8 cellular contexts compared by ENCODE assay signal in genomic region chr12:41932470-41932991, GRCh38.
A peak's percentile ranks its signal among the peaks of the same experiment; 100 is the strongest.
DNase-seq lines count a peak whose midpoint lies in the region; ATAC-seq and TF ChIP-seq lines count a peak whose summit lies in the region.

No MANE protein-coding gene starts in this region.

- ATAC-seq in GM18867 (IDR thresholded peaks at IDR 0.05; ENCODE audit: unreplicated experiment) (peak; percentile 39), thoracic aorta (ENCODE audit: insufficient number of reproducible peaks, low FRiP score, low read depth) (no peak), HG03139 (IDR thresholded peaks at IDR 0.05; ENCODE audit: unreplicated experiment) (no peak)

- peaks cover 2% of the 10 kb centered on the region for H3K36me3 Mint-ChIP-seq in mesothelial cell of epicardium

- H3K4me3 ChIP-seq in thoracic aorta: peak overlapping the region; percentile 78

- TF ChIP-seq CTCF in mesothelial cell of epicardium (IDR thresholded peaks at IDR 0.05; ENCODE audit: unreplicated experiment) (no peak), thoracic aorta (IDR thresholded peaks at IDR 0.05) (no peak)

- peak overlapping the region; percentile 77 for H3K4me3 Mint-ChIP-seq in mesothelial cell of epicardium

- H3K9me3 ChIP-seq in thoracic aorta: no peaks in the 10 kb centered on the region

- peaks cover 14% of the 10 kb centered on the region for H3K4me1 Mint-ChIP-seq in mesothelial cell of epicardium

- DNase-seq in AML-193 (lab: John Stamatoyannopoulos, UW) (peak; percentile 81 to 86), NCI-H1092 (lab: John Stamatoyannopoulos, UW) (peak; percentile 86), SW480 (ENCODE audit: low spot score) (peak; percentile 18), erythroblast (lab: John Stamatoyannopoulos, UW) (peak; percentile 67 to 70), mesothelial cell of epicardium (ENCODE audit: low spot score in 2 of 2, unreplicated experiment in 2 of 2) (peak; percentile 43 to 68), thoracic aorta (ENCODE audit: low spot score) (no peak)

- H3K27me3 ChIP-seq in thoracic aorta (replicated peaks; ENCODE audit: insufficient read depth): no peaks in the 10 kb centered on the region

- peak overlapping the region; percentile 56 to 60 for H3K27ac ChIP-seq in thoracic aorta

- peaks cover 4% of the 10 kb centered on the region for H3K9me3 Mint-ChIP-seq in mesothelial cell of epicardium

- no peaks in the 10 kb centered on the region for H3K36me3 ChIP-seq in thoracic aorta

- TF ChIP-seq POLR2A in erythroblast (IDR thresholded peaks at IDR 0.05; ENCODE audit: low read length): no peak

- H3K27ac Mint-ChIP-seq in mesothelial cell of epicardium: peak overlapping the region; percentile 79

- no peaks in the 10 kb centered on the region for H3K27me3 Mint-ChIP-seq in mesothelial cell of epicardium (ENCODE audit: low read depth)

- H3K4me1 ChIP-seq in thoracic aorta (ENCODE audit: control insufficient read depth in 1 of 2, low read depth in 2 of 2): peaks cover 0 to 32% of the 10 kb centered on the region in 2 donors
